Comparison of ENCODE assay signal across 1 cellular context in the genomic region with DNA sequence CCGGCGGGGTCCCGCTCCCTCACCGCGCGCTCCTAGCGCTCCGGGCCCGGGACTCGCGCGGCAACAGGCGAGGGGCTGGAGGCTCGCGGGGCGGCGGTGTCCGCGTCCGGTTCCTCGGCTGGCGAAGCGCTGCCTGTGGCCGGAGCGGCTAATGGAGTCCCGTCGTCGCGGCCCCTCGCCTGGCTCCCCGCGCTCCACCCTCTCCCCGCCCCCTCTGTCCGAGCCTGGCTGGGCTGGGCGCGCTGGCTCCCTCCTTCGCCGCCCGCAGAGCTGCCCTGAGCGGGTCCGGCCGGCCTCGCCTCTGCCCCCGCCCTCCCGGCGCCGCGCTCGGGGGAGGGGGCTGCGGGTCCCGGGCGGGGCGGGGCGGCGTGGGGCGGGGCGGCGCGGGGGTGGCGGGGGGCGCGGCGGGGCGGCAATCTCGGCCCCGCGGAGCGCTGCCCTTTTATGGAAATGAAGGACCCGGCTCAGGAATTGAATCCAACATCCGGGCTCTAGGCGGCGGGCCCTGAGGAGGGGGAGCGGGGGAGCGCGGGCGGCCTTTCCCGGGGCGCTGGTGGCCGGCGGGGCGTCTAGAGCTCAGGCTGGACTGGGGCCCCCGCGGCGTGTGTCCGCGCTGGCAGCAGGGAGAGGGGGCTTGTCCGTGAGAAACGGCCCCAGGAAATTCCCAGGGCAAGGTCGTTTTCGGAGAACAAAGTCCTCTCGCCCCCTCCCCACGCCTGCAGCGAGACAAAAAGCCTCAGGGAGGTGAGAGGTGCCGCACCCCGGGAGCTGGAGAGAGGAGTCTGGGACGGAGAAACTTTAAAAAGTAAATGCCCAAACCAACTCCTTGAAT.
TF ChIP-seq lines count a peak whose summit lies in the region.

A gene with protein sequence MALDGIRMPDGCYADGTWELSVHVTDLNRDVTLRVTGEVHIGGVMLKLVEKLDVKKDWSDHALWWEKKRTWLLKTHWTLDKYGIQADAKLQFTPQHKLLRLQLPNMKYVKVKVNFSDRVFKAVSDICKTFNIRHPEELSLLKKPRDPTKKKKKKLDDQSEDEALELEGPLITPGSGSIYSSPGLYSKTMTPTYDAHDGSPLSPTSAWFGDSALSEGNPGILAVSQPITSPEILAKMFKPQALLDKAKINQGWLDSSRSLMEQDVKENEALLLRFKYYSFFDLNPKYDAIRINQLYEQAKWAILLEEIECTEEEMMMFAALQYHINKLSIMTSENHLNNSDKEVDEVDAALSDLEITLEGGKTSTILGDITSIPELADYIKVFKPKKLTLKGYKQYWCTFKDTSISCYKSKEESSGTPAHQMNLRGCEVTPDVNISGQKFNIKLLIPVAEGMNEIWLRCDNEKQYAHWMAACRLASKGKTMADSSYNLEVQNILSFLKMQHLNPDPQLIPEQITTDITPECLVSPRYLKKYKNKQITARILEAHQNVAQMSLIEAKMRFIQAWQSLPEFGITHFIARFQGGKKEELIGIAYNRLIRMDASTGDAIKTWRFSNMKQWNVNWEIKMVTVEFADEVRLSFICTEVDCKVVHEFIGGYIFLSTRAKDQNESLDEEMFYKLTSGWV (minus strand): TSS at position 153 of the 832 bp plus-strand sequence. CDS start 482 bp downstream, outside the sequence.

TF ChIP-seq in HepG2, 621 proteins besides CTCF, POLR2A, EP300 and RAD21 (continued from another document and continues in another):
- TF ChIP-seq CREB1 (IDR thresholded peaks at IDR 0.05) (no peak), CREB1 (CRISPR knock-in tag; IDR thresholded peaks at IDR 0.05) (no peak), PRMT3 (CRISPR knock-in tag; IDR thresholded peaks at IDR 0.05; ENCODE audit: borderline replicate concordance, low read depth) (no peak), ZNF12 (CRISPR knock-in tag; IDR thresholded peaks at IDR 0.05) (no peak), SATB2 (CRISPR knock-in tag; IDR thresholded peaks at IDR 0.05) (no peak), ZNF33A (CRISPR knock-in tag; IDR thresholded peaks at IDR 0.05; ENCODE audit: borderline replicate concordance) (no peak), BRD4 (CRISPR knock-in tag; IDR thresholded peaks at IDR 0.05) (no peak), HIC2 (CRISPR knock-in tag; IDR thresholded peaks at IDR 0.05; ENCODE audit: low read depth) (no peak), CCAR2 (optimal IDR thresholded peaks at IDR 0.05; ENCODE audit: low read depth, low read length) (no peak), ETV6 (CRISPR knock-in tag; conservative IDR thresholded peaks at IDR 0.05) (no peak), ZKSCAN8 (CRISPR knock-in tag; IDR thresholded peaks at IDR 0.05; ENCODE audit: borderline replicate concordance) (no peak), FOXM1 (CRISPR knock-in tag; IDR thresholded peaks at IDR 0.05) (no peak), TOE1 (CRISPR knock-in tag; IDR thresholded peaks at IDR 0.05) (no peak; the same call in 1 of the 2 replicates), CAMTA2 (CRISPR knock-in tag; IDR thresholded peaks at IDR 0.05; ENCODE audit: borderline replicate concordance) (no peak), MLLT10 (CRISPR knock-in tag; IDR thresholded peaks at IDR 0.05) (no peak), ZFYVE20 (CRISPR knock-in tag; IDR thresholded peaks at IDR 0.05; ENCODE audit: borderline replicate concordance, low read depth) (no peak), ZNF44 (CRISPR knock-in tag; IDR thresholded peaks at IDR 0.05) (no peak), ZBTB46 (CRISPR knock-in tag; IDR thresholded peaks at IDR 0.05; ENCODE audit: borderline replicate concordance) (no peak; the same call in 1 of the 2 replicates), MAX (IDR thresholded peaks at IDR 0.05) (peak; percentile 21; the same call in 1 of the 2 replicates), ZBTB21 (CRISPR knock-in tag; IDR thresholded peaks at IDR 0.05) (no peak), ZBTB34 (CRISPR knock-in tag; IDR thresholded peaks at IDR 0.05) (no peak; the same call in 1 of the 2 replicates), ZEB1 (IDR thresholded peaks at IDR 0.05; ENCODE audit: insufficient replicate concordance, low read depth) (no peak), ATF7 (IDR thresholded peaks at IDR 0.05) (no peak), ATF7 (CRISPR knock-in tag; IDR thresholded peaks at IDR 0.05) (no peak), BCL6 (CRISPR knock-in tag; IDR thresholded peaks at IDR 0.05) (no peak), RFX1 (IDR thresholded peaks at IDR 0.05) (no peak), ZSCAN29 (CRISPR knock-in tag; conservative IDR thresholded peaks at IDR 0.05) (no peak), ZC3H13 (CRISPR knock-in tag; IDR thresholded peaks at IDR 0.05) (no peak), ARNT2 (CRISPR knock-in tag; IDR thresholded peaks at IDR 0.05; ENCODE audit: low read depth) (peak; percentile 62), ZFP90 (CRISPR knock-in tag; IDR thresholded peaks at IDR 0.05; ENCODE audit: borderline replicate concordance) (no peak), ASH2L (IDR thresholded peaks at IDR 0.05; ENCODE audit: insufficient read length, low read depth, low read length) (peak; percentile 33), GATAD1 (CRISPR knock-in tag; IDR thresholded peaks at IDR 0.05) (no peak), KLF11 (CRISPR knock-in tag; IDR thresholded peaks at IDR 0.05) (no peak), ZNF670 (CRISPR knock-in tag; IDR thresholded peaks at IDR 0.05; ENCODE audit: borderline replicate concordance) (no peak; the same call in 1 of the 2 replicates), ZSCAN31 (CRISPR knock-in tag; IDR thresholded peaks at IDR 0.05; ENCODE audit: low read depth) (peak; percentile 43), NR1H2 (CRISPR knock-in tag; IDR thresholded peaks at IDR 0.05; ENCODE audit: borderline replicate concordance, low read depth) (peak; percentile 38; the same call in 1 of the 2 replicates), ZBTB42 (CRISPR knock-in tag; IDR thresholded peaks at IDR 0.05) (no peak)
- TF ChIP-seq, protein P1, sequence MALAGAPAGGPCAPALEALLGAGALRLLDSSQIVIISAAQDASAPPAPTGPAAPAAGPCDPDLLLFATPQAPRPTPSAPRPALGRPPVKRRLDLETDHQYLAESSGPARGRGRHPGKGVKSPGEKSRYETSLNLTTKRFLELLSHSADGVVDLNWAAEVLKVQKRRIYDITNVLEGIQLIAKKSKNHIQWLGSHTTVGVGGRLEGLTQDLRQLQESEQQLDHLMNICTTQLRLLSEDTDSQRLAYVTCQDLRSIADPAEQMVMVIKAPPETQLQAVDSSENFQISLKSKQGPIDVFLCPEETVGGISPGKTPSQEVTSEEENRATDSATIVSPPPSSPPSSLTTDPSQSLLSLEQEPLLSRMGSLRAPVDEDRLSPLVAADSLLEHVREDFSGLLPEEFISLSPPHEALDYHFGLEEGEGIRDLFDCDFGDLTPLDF (CRISPR knock-in tag; IDR thresholded peaks at IDR 0.05): 0 out of 2 replicates have a peak, but pooled peaks have one; percentile 31
- TF ChIP-seq, protein P2, sequence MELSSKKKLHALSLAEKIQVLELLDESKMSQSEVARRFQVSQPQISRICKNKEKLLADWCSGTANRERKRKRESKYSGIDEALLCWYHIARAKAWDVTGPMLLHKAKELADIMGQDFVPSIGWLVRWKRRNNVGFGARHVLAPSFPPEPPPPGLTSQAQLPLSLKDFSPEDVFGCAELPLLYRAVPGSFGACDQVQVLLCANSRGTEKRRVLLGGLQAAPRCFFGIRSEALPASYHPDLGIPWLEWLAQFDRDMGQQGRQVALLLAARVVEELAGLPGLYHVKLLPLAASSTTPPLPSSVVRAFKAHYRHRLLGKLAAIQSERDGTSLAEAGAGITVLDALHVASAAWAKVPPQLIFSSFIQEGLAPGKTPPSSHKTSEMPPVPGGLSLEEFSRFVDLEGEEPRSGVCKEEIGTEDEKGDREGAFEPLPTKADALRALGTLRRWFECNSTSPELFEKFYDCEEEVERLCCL (CRISPR knock-in tag; IDR thresholded peaks at IDR 0.05; ENCODE audit: borderline replicate concordance): no peak
- TF ChIP-seq, protein P3, sequence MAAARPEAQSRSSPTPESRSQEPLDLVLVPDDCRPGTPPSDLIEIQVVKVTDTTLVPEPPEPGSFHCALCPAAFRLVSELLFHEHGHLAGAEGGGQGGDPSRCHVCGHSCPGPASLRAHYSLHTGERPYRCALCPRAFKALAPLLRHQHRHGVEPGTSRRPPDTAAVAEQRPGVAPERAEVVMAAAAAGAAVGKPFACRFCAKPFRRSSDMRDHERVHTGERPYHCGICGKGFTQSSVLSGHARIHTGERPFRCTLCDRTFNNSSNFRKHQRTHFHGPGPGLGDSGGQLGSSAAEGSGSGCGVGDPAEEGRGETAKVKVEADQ (CRISPR knock-in tag; IDR thresholded peaks at IDR 0.05; ENCODE audit: borderline replicate concordance): peak; percentile 44; the same call in 1 of the 2 replicates
- TF ChIP-seq, protein P4, sequence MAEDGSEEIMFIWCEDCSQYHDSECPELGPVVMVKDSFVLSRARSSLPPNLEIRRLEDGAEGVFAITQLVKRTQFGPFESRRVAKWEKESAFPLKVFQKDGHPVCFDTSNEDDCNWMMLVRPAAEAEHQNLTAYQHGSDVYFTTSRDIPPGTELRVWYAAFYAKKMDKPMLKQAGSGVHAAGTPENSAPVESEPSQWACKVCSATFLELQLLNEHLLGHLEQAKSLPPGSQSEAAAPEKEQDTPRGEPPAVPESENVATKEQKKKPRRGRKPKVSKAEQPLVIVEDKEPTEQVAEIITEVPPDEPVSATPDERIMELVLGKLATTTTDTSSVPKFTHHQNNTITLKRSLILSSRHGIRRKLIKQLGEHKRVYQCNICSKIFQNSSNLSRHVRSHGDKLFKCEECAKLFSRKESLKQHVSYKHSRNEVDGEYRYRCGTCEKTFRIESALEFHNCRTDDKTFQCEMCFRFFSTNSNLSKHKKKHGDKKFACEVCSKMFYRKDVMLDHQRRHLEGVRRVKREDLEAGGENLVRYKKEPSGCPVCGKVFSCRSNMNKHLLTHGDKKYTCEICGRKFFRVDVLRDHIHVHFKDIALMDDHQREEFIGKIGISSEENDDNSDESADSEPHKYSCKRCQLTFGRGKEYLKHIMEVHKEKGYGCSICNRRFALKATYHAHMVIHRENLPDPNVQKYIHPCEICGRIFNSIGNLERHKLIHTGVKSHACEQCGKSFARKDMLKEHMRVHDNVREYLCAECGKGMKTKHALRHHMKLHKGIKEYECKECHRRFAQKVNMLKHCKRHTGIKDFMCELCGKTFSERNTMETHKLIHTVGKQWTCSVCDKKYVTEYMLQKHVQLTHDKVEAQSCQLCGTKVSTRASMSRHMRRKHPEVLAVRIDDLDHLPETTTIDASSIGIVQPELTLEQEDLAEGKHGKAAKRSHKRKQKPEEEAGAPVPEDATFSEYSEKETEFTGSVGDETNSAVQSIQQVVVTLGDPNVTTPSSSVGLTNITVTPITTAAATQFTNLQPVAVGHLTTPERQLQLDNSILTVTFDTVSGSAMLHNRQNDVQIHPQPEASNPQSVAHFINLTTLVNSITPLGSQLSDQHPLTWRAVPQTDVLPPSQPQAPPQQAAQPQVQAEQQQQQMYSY (CRISPR knock-in tag; IDR thresholded peaks at IDR 0.05): no peak
